Comparison of ENCODE assay signal across 8 cellular contexts in the genomic region with DNA sequence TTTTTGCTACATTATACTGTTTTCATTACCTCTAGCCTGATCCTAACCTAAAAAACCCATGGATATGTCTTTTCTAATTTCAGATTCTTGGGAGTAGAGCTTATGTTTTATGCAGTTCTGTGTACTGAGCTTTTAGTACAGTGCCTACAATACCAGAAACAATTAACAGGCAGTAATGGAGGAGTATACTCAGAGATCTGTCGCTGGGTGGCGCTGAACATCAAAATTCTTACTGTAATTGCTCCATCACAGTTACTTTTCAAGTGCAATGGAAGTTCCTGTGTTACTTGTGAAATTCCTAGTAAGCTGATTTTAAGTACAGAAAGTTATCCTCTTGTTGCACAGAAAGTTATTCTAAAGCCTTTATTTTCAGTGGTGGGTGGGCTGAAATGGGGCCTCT.
DNase-seq lines count a peak whose midpoint lies in the region; ATAC-seq and TF ChIP-seq lines count a peak whose summit lies in the region.

No MANE protein-coding gene starts in this region.

- H3K9me3 ChIP-seq in T-helper 17 cell (ENCODE audit: control insufficient read depth, low read length, poor library complexity, severe bottlenecking) (no peaks in the 10 kb centered on the region), neural cell (ENCODE audit: low read length) (no peaks in the 10 kb centered on the region)

- peak; percentile 70 for TF ChIP-seq RAD21 in neural cell (conservative IDR thresholded peaks at IDR 0.05)

- no peak overlapping the region for H3K27ac Mint-ChIP-seq in T-helper 17 cell

- no peak overlapping the region for H2AFZ ChIP-seq in neural cell (ENCODE audit: low read depth, low read length)

- no peak overlapping the region for H3K27ac ChIP-seq in neural cell (ENCODE audit: low read length)

- H3K4me1 Mint-ChIP-seq in T-helper 17 cell = peaks cover 8% of the 10 kb centered on the region

- no peaks in the 10 kb centered on the region for H3K27me3 Mint-ChIP-seq in T-helper 17 cell

- H3K4me2 ChIP-seq in neural cell (ENCODE audit: low read length) = no peak overlapping the region

- no peaks in the 10 kb centered on the region for H3K79me2 ChIP-seq in neural cell (replicated peaks; ENCODE audit: insufficient read depth, low read length)

- no peak overlapping the region for H3K9ac ChIP-seq in neural cell (ENCODE audit: low read length)

- H3K27me3 ChIP-seq in neural cell (ENCODE audit: insufficient read depth, low read depth, low read length) = no peaks in the 10 kb centered on the region

- H3F3A ChIP-seq in neural cell (ENCODE audit: insufficient read depth, low read length, poor library complexity, severe bottlenecking) = no peaks in the 10 kb centered on the region

- H3K4me3 ChIP-seq in fibroblast of mammary gland (ENCODE audit: control insufficient read depth, low read depth, low read length) = no peak overlapping the region
- H3K4me3 ChIP-seq in neural cell (ENCODE audit: low read length) = no peak overlapping the region

- peak; percentile 66 for TF ChIP-seq CTCF in fibroblast of mammary gland (conservative IDR thresholded peaks at IDR 0.05; ENCODE audit: control insufficient read depth, insufficient read depth, low read depth, low read length)
- peak; percentile 72 for TF ChIP-seq CTCF in neural cell (IDR thresholded peaks at IDR 0.05; ENCODE audit: poor library complexity, severe bottlenecking)

- H3K36me3 ChIP-seq in neural cell (ENCODE audit: insufficient read depth, low read length) = no peaks in the 10 kb centered on the region

- ATAC-seq in T-helper 17 cell (peak; percentile 32), GM19035 (IDR thresholded peaks at IDR 0.05; ENCODE audit: unreplicated experiment) (no peak)

- no peaks in the 10 kb centered on the region for H4K20me1 ChIP-seq in neural cell (ENCODE audit: insufficient read depth)

- peaks cover 4% of the 10 kb centered on the region for H3K36me3 Mint-ChIP-seq in T-helper 17 cell (ENCODE audit: low read depth)

- H3K9me2 ChIP-seq in neural cell (ENCODE audit: insufficient read depth, low read length) = no peaks in the 10 kb centered on the region

- H3K4me3 Mint-ChIP-seq in T-helper 17 cell = no peak overlapping the region

- no peak for TF ChIP-seq EP300 in neural cell (conservative IDR thresholded peaks at IDR 0.05; ENCODE audit: poor library complexity, severe bottlenecking)

- peak in 2 of 3 donors; percentile 2 to 12 for DNase-seq in stimulated activated CD4-positive, alpha-beta T cell treated with anti-CD3 and anti-CD28 coated beads, Interleukin-12 subunit alpha, Interleukin-12 subunit beta, amount 100 ng/mL, for 48 hours (ENCODE audit: low read depth in 2 of 3, low spot score in 1 of 3)
- DNase-seq in stimulated activated CD4-positive, alpha-beta T cell treated with anti-CD3 and anti-CD28 coated beads, Interleukin-4, amount 100 ng/mL, for 4 hours = no peak
- DNase-seq in LHCN-M2 (ENCODE audit: low read depth) = peak; percentile 62
- no peak for DNase-seq in T-helper 17 cell
- DNase-seq in fibroblast of mammary gland (ENCODE audit: low read depth) = peak; percentile 68
- DNase-seq in NCI-H2196 (lab: John Stamatoyannopoulos, UW; ENCODE audit: unreplicated experiment) = no peak

TF ChIP-seq in neural cell, 6 proteins besides CTCF, POLR2A, EP300 and RAD21:
- peak; percentile 71 for TF ChIP-seq SMC3 (conservative IDR thresholded peaks at IDR 0.05; ENCODE audit: poor library complexity)
- no peak for TF ChIP-seq TAF1 (IDR thresholded peaks at IDR 0.05; ENCODE audit: low read depth)

Comparison
In these comparisons a context has a peak if more than half of its experiments do, and no peak if none do; other contexts are left out.
1. DNase-seq: peak in stimulated activated CD4-positive, alpha-beta T cell treated with anti-CD3 and anti-CD28 coated beads, Interleukin-12 subunit alpha, Interleukin-12 subunit beta, amount 100 ng/mL, for 48 hours (2 of 3), LHCN-M2 (single experiment) and fibroblast of mammary gland (single experiment); none in stimulated activated CD4-positive, alpha-beta T cell treated with anti-CD3 and anti-CD28 coated beads, Interleukin-4, amount 100 ng/mL, for 4 hours (0 of 2), T-helper 17 cell (0 of 3) and NCI-H2196 (single experiment).